ENCODE assay signal across 4 cellular contexts in genomic region chr7:144319547-144319946, GRCh38. TPM values are rescaled to one million over a fixed set of nuclear protein-coding genes. Genes with fewer than 3 reads are reported as not detected.
"Had no signal": no experiment of that assay in that cellular context is flagged by ENCODE, and none has a peak within 500 bp of the region (broad histone marks: within the 10 kb centered on the region; RNA-seq: fewer than 3 reads in every experiment).

No MANE protein-coding gene starts in this region.

RNA-seq across cellular contexts. Expression of gene OR2A1, which starts 7.3 kb away (rescaled TPM):
- total RNA-seq: suprapubic skin, transverse colon, upper lobe of right lung, ureter had no signal
